ENCODE assay signal across 21 cellular contexts in the genomic region with DNA sequence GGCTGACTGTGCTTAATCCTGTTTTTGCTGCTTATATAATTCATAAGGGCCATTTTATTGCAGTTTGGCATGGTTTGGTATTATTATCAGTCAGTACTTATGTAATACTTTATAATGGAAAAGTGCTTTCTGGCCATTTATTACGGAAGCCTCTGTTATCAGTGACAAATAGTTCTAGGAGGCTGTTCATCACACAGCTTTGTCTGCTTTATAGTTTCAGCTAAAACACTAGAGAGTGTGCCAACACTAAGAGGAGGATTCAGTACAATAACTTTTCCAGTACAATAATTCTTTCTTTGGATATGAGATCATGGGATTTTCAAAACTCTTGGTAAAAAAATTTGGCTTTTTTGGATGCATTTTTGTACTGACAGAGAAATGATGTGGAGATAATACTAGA.
"Had no signal": no experiment of that assay in that cellular context is flagged by ENCODE, and none has a peak within 500 bp of the region (broad histone marks: within the 10 kb centered on the region; RNA-seq: fewer than 3 reads in every experiment).

No MANE protein-coding gene starts in this region.

- H3K27me3 ChIP-seq: body of pancreas, right lobe of liver, testis, upper lobe of left lung had no signal

- H3K27ac Mint-ChIP-seq: activated naive CD4-positive, alpha-beta T cell treated with anti-CD3 and anti-CD28 coated beads, Interleukin-2, amount 50 U/mL, for 72 hours; mesothelial cell of epicardium; natural killer cell treated with Interleukin-12 subunit alpha and Interleukin-12 subunit beta and Interleukin-15 and Interleukin-18, amount 100 ng/mL, for 72 hours; stimulated activated memory B cell treated with anti-CD40 and anti-IgM and Interleukin-4, amounts not matched to agents 10 μg/mL and 1 μg/mL and 100 μg/mL, for 72 hours; T-helper 1 cell treated with Interleukin-12 subunit alpha and Interleukin-12 subunit beta and Interleukin-4 antibody, amounts not matched to agents 30 μg/mL and 1 μg/mL, for 36 hours had no signal

- H3K4me3 ChIP-seq: body of pancreas, coronary artery, lung, prostate gland, right lobe of liver, smooth muscle cell, testis, upper lobe of left lung had no signal

- DNase-seq: activated CD4-positive, alpha-beta T cell treated with anti-CD3 and anti-CD28 coated beads for 1 hour; activated CD8-positive, alpha-beta memory T cell treated with anti-CD3 and anti-CD28 coated beads for 24 hours; activated CD8-positive, alpha-beta memory T cell treated with anti-CD3 and anti-CD28 coated beads, Interleukin-2, amount 50 U/mL, for 48 hours; activated gamma-delta T cell; activated T-cell treated with anti-CD3 and anti-CD28 coated beads, Interleukin-2, amount 50 U/mL, for 48 hours; amniotic stem cell; body of pancreas; right lobe of liver; stimulated activated CD4-positive, alpha-beta T cell treated with anti-CD3 and anti-CD28 coated beads, Interleukin-4, amount 100 ng/mL, for 24 hours; testis; upper lobe of left lung had no signal

- H3K4me3 Mint-ChIP-seq: central memory CD8-positive, alpha-beta T cell; mesothelial cell of epicardium; natural killer cell treated with Interleukin-12 subunit alpha and Interleukin-12 subunit beta and Interleukin-15 and Interleukin-18, amount 100 ng/mL, for 72 hours; stimulated activated memory B cell treated with anti-CD40 and anti-IgM and Interleukin-4, amounts not matched to agents 10 μg/mL and 1 μg/mL and 100 μg/mL, for 72 hours; T-helper 1 cell treated with Interleukin-12 subunit alpha and Interleukin-12 subunit beta and Interleukin-4 antibody, amounts not matched to agents 30 μg/mL and 1 μg/mL, for 36 hours had no signal

- H3K27ac ChIP-seq: body of pancreas, coronary artery, prostate gland, right lobe of liver, testis, upper lobe of left lung had no signal

- H3K36me3 Mint-ChIP-seq: activated naive CD4-positive, alpha-beta T cell treated with anti-CD3 and anti-CD28 coated beads, Interleukin-2, amount 50 U/mL, for 72 hours; mesothelial cell of epicardium; natural killer cell treated with Interleukin-12 subunit alpha and Interleukin-12 subunit beta and Interleukin-15 and Interleukin-18, amount 100 ng/mL, for 72 hours; stimulated activated memory B cell treated with anti-CD40 and anti-IgM and Interleukin-4, amounts not matched to agents 10 μg/mL and 1 μg/mL and 100 μg/mL, for 72 hours had no signal

- H3K4me1 ChIP-seq: body of pancreas, prostate gland, right lobe of liver, testis had no signal

- H3K4me1 Mint-ChIP-seq: central memory CD8-positive, alpha-beta T cell; stimulated activated memory B cell treated with anti-CD40 and anti-IgM and Interleukin-4, amounts not matched to agents 10 μg/mL and 1 μg/mL and 100 μg/mL, for 72 hours had no signal

- H3K9me3 ChIP-seq: body of pancreas, prostate gland, right lobe of liver, testis, upper lobe of left lung had no signal

- H3K9me3 Mint-ChIP-seq: T-helper 1 cell treated with Interleukin-12 subunit alpha and Interleukin-12 subunit beta and Interleukin-4 antibody, amounts not matched to agents 30 μg/mL and 1 μg/mL, for 36 hours had no signal

- H3K4me2 ChIP-seq: smooth muscle cell had no signal

- H3K27me3 Mint-ChIP-seq: central memory CD8-positive, alpha-beta T cell; natural killer cell treated with Interleukin-12 subunit alpha and Interleukin-12 subunit beta and Interleukin-15 and Interleukin-18, amount 100 ng/mL, for 72 hours; stimulated activated memory B cell treated with anti-CD40 and anti-IgM and Interleukin-4, amounts not matched to agents 10 μg/mL and 1 μg/mL and 100 μg/mL, for 72 hours had no signal

- H3K36me3 ChIP-seq: prostate gland, right lobe of liver, upper lobe of left lung had no signal
